8 cellular contexts compared by ENCODE assay signal in genomic region chr18:22169889-22170420, GRCh38. TPM values are rescaled to one million over a fixed set of nuclear protein-coding genes. Genes with fewer than 3 reads are reported as not detected.
DNase-seq lines count a peak whose midpoint lies in the region; ATAC-seq and TF ChIP-seq lines count a peak whose summit lies in the region.

No MANE protein-coding gene starts in this region.

- H3K27me3 Mint-ChIP-seq in activated CD4-positive, alpha-beta memory T cell treated with anti-CD3 and anti-CD28 coated beads for 36 hours: peaks cover 71% of the 10 kb centered on the region

- ATAC-seq in heart left ventricle (peak in 3 of 4 donors; percentile 1 to 4 (median 4)), GM21717 (IDR thresholded peaks at IDR 0.05; ENCODE audit: unreplicated experiment) (no peak)

- peaks cover 24% of the 10 kb centered on the region for H3K4me1 ChIP-seq in BLaER1
- H3K4me1 ChIP-seq in heart left ventricle: peaks cover 0 to 33% (median 7%) of the 10 kb centered on the region in 12 donors

- H3K27ac Mint-ChIP-seq in activated CD4-positive, alpha-beta memory T cell treated with anti-CD3 and anti-CD28 coated beads for 36 hours: no peak overlapping the region

- intact Hi-C loops in activated CD4-positive, alpha-beta memory T cell treated with anti-CD3 and anti-CD28 coated beads for 36 hours (cut with micrococcal nuclease): loop anchor here (2.0 to 5.0 kb wide), 2 partner anchors 393 to 532 kb away; no protein-coding TSS in a partner anchor
- intact Hi-C loops in heart left ventricle (cut with DNase I): loop anchor here (1.0 to 10.0 kb wide), 27 partner anchors 55 to 535 kb away; no protein-coding TSS in a partner anchor

- no peak for TF ChIP-seq POLR2A in heart left ventricle (IDR thresholded peaks at IDR 0.05)

- H3K4me2 ChIP-seq in BLaER1: peak overlapping the region; percentile 92

- H3K27ac ChIP-seq in BLaER1 (peak overlapping the region; percentile 84), heart left ventricle (peak overlapping the region; percentile 92 to 100 (median 98))

- POLR2A ChIA-PET in activated CD4-positive, alpha-beta memory T cell treated with anti-CD3 and anti-CD28 coated beads for 36 hours (lab: Charles Lee): no interaction called here

- DNase-seq in HFF-Myc (ENCODE audit: extremely low read depth, low read depth): no peak
- no peak for DNase-seq in activated CD4-positive, alpha-beta memory T cell treated with anti-CD3 and anti-CD28 coated beads for 36 hours
- peak; percentile 52 to 77 (median 69) for DNase-seq in heart left ventricle
- DNase-seq in retinal pigment epithelial cell (ENCODE audit: low read depth): no peak
- DNase-seq in pons (ENCODE audit: low spot score): no peak
- no peak for DNase-seq in SIG-M5 treated with dmso at 0.1 percent for 504 hours (lab: John Stamatoyannopoulos, UW; ENCODE audit: unreplicated experiment)

- peak overlapping the region; percentile 89 for H3K9ac ChIP-seq in BLaER1

- peak overlapping the region; percentile 71 for H3K4me3 Mint-ChIP-seq in activated CD4-positive, alpha-beta memory T cell treated with anti-CD3 and anti-CD28 coated beads for 36 hours

- TF ChIP-seq CTCF in HFF-Myc (IDR thresholded peaks at IDR 0.05; ENCODE audit: low read depth, low read length, missing control alignments) (no peak), heart left ventricle (IDR thresholded peaks at IDR 0.05) (no peak), retinal pigment epithelial cell (conservative IDR thresholded peaks at IDR 0.05; ENCODE audit: low read depth, low read length) (no peak)

- H3K9me3 ChIP-seq in BLaER1: peaks cover 32% of the 10 kb centered on the region
- no peaks in the 10 kb centered on the region for H3K9me3 ChIP-seq in heart left ventricle

- H3K9me3 Mint-ChIP-seq in activated CD4-positive, alpha-beta memory T cell treated with anti-CD3 and anti-CD28 coated beads for 36 hours: no peaks in the 10 kb centered on the region

- peaks cover 31% of the 10 kb centered on the region for H3K4me1 Mint-ChIP-seq in activated CD4-positive, alpha-beta memory T cell treated with anti-CD3 and anti-CD28 coated beads for 36 hours (ENCODE audit: low read depth)

- peaks cover 49% of the 10 kb centered on the region for H4K20me1 ChIP-seq in BLaER1

- H3K4me3 ChIP-seq in BLaER1 (peak overlapping the region; percentile 89), HFF-Myc (replicated peaks; ENCODE audit: low read depth, low read length) (peak overlapping the region; percentile 59), heart left ventricle (peak overlapping the region; percentile 66 to 99 (median 86)), retinal pigment epithelial cell (ENCODE audit: low read length) (peak overlapping the region; percentile 85)

- H3K36me3 Mint-ChIP-seq in activated CD4-positive, alpha-beta memory T cell treated with anti-CD3 and anti-CD28 coated beads for 36 hours: no peaks in the 10 kb centered on the region

- H3K27me3 ChIP-seq in BLaER1 (peaks cover 38% of the 10 kb centered on the region), heart left ventricle (peaks cover 0 to 73% (median 7%) of the 10 kb centered on the region in 9 donors)

- 0 to 1% (median 1%) methylated on average over 34 to 49 of the region's 49 CpGs for WGBS in heart left ventricle, 4 donors

- peaks cover 22% of the 10 kb centered on the region for H3K36me3 ChIP-seq in BLaER1
- H3K36me3 ChIP-seq in heart left ventricle: peaks cover 0 to 22% (median 10%) of the 10 kb centered on the region in 9 donors

- CTCF ChIA-PET in activated CD4-positive, alpha-beta memory T cell treated with anti-CD3 and anti-CD28 coated beads for 36 hours (lab: Charles Lee): no interaction called here

RNA-seq across cellular contexts. Expression of gene GATA6, which starts 0.6 kb away (rescaled TPM):
- under 1 TPM; 0.07 to 0.10 TPM for total RNA-seq in activated CD4-positive, alpha-beta memory T cell treated with anti-CD3 and anti-CD28 coated beads for 36 hours
- total RNA-seq in heart left ventricle: 10 to 100 TPM; 44.9 to 97.7 (median 76.3) TPM
- polyA plus RNA-seq in heart left ventricle: 10 to 100 TPM; 42.1 to 52.6 TPM

Comparison
In these comparisons a context has a peak if more than half of its experiments do, and no peak if none do; other contexts are left out.
1. DNase-seq: peak in heart left ventricle (5 of 5); none in HFF-Myc (single experiment), activated CD4-positive, alpha-beta memory T cell treated with anti-CD3 and anti-CD28 coated beads for 36 hours (single experiment), retinal pigment epithelial cell (single experiment), pons (single experiment) and SIG-M5 treated with dmso at 0.1 percent for 504 hours (single experiment).
2. RNA of gene GATA6, which starts 0.6 kb away (total RNA-seq): 44.9 to 97.7 TPM in heart left ventricle; 0.07 to 0.10 TPM in activated CD4-positive, alpha-beta memory T cell treated with anti-CD3 and anti-CD28 coated beads for 36 hours; every median in the first group is over 10 times any median in the second.
3. Peak in every context shown above with its lines, with median percentiles within 50 percentile points of each other: H3K4me3 ChIP-seq.